In the genomic region with DNA sequence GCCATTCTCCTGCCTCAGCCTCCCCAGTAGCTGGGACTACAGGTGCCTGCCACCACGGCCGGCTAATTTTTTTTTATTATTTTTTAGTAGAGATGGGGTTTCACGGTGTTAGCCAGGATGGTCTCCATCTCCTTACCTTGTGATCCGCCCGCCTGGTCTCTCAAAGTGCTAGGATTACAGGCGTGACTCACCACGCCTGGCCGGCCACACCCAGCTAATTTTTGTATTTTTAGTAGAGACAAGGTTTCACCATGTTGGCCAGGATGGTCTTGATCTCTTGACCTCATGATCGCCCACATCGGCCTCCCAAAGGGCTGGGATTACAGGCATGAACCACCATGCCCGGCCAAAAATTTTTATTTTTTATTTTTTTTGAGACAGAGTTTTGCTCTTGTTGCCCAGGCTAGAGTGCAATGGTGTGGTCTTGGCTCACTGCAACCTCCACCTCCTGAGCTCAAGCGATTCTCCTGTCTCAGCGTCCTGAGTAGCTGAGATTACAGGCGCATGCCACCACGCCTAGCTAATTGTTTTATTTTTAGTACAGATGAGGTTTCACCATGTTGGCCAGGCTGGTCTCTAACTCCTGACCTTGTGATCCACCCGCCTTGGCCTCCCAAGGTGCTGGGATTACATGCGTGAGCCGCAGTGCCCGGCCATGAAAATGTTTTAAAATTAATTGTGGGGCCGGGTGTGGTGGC, we compare ENCODE assay signal across 6 cellular contexts. TPM values are rescaled to one million over a fixed set of nuclear protein-coding genes. Genes with fewer than 3 reads are reported as not detected.
A peak's percentile ranks its signal among the peaks of the same experiment; 100 is the strongest.
DNase-seq lines count a peak whose midpoint lies in the region; ATAC-seq and TF ChIP-seq lines count a peak whose summit lies in the region.
"Not testable (repeated sequence)": the region's sequence is repeated elsewhere in the genome, so short reads cannot be mapped to it uniquely, and the experiment has no call there.

No MANE protein-coding gene starts in this region.

- not testable (repeated sequence) for H3K9me3 ChIP-seq in HCT116 (ENCODE audit: control insufficient read depth in 1 of 2, insufficient read depth in 1 of 2, low read depth in 1 of 2, low read length in 2 of 2); WERI-Rb-1 (ENCODE audit: severe bottlenecking); cardiac muscle cell (ENCODE audit: low read depth); right atrium auricular region; psoas muscle

- H3K4me3 ChIP-seq in HCT116 (replicated peaks in 1 of 2; ENCODE audit: low read depth in 1 of 2, low read length in 2 of 2) = peak overlapping the region in 1 of 2 experiments; percentile 25; a peak in 2 of 4 replicates
- not testable (repeated sequence) for H3K4me3 ChIP-seq in WERI-Rb-1 (ENCODE audit: low read depth, low read length); cardiac muscle cell; right atrium auricular region; psoas muscle

- H3K9me2 ChIP-seq in HCT116 (ENCODE audit: insufficient read depth) = not testable (repeated sequence)

- RAD21 ChIA-PET in HCT116 (lab: Charles Lee; ENCODE audit: low non-redundant PET in 1 of 2, low total read pairs in 2 of 2, uncharacterized antibody in 2 of 2, unreplicated experiment in 2 of 2) = not testable (repeated sequence)

- H2AFZ ChIP-seq in HCT116 (ENCODE audit: low read depth, low read length, poor library complexity, severe bottlenecking) = not testable (repeated sequence)

- not testable (repeated sequence) for H3K27me3 ChIP-seq in HCT116 (ENCODE audit: insufficient read depth, low read length); WERI-Rb-1 (ENCODE audit: insufficient read depth, low read depth, severe bottlenecking); cardiac muscle cell; right atrium auricular region; psoas muscle (ENCODE audit: insufficient read depth in 3 of 3, low read length in 2 of 3)

- not testable (repeated sequence) for H3K36me3 ChIP-seq in HCT116 (ENCODE audit: control insufficient read depth in 1 of 2, insufficient read depth in 2 of 2, low read length in 2 of 2); right atrium auricular region
- H3K36me3 ChIP-seq in WERI-Rb-1 = peaks cover 85% of the 10 kb centered on the region
- H3K36me3 ChIP-seq in cardiac muscle cell = peaks cover 29% of the 10 kb centered on the region
- peaks cover 0 to 20% of the 10 kb centered on the region in 2 donors for H3K36me3 ChIP-seq in psoas muscle (ENCODE audit: insufficient read depth in 1 of 2, low read depth in 1 of 2)

- 34 to 51% (median 38%) methylated on average over 20 of the region's 20 CpGs for WGBS in psoas muscle, 3 donors

- H3K79me2 ChIP-seq in HCT116 (ENCODE audit: insufficient read depth, low read length) = not testable (repeated sequence)

- POLR2A ChIA-PET in HCT116 (lab: Charles Lee) = interaction anchor here (0.6 kb wide), 1 partner anchor 384 kb away, joined by 3 read pairs; no protein-coding TSS in a partner anchor

- TF ChIP-seq POLR2A in HCT116 (IDR thresholded peaks at IDR 0.05; ENCODE audit: borderline replicate concordance, extremely low read depth, insufficient read depth, insufficient read length) = not testable (repeated sequence)

- peak; percentile 40 for ATAC-seq in HCT116
- peak; percentile 17 to 27 for ATAC-seq in left cardiac atrium
- peak; percentile 72 to 82 (median 80) for ATAC-seq in psoas muscle

- peak overlapping the region; percentile 23; the same call in 1 of the 2 replicates for H3K9ac ChIP-seq in HCT116 (ENCODE audit: low read length)

- TF ChIP-seq RAD21 in HCT116 (IDR thresholded peaks at IDR 0.05; ENCODE audit: low read depth) = not testable (repeated sequence)

- not testable (repeated sequence) for BruUV-seq in HCT116 (replicated peaks; lab: Mats Ljungman, UMichigan)

- not testable (repeated sequence) for TF ChIP-seq CTCF in HCT116 (IDR thresholded peaks at IDR 0.05 in 2 of 3, conservative IDR thresholded peaks at IDR 0.05 in 1 of 3; ENCODE audit: borderline replicate concordance in 1 of 3, insufficient read depth in 1 of 3, low read depth in 2 of 3, low read length in 2 of 3); WERI-Rb-1 (IDR thresholded peaks at IDR 0.05; ENCODE audit: low read depth, low read length); cardiac muscle cell (IDR thresholded peaks at IDR 0.05; ENCODE audit: low read depth, low read length); right atrium auricular region (IDR thresholded peaks at IDR 0.05); psoas muscle (IDR thresholded peaks at IDR 0.05)

- DNase-seq in HCT116 (ENCODE audit: low read depth, low spot score); cardiac muscle cell (ENCODE audit: low read depth in 1 of 2, low spot score in 1 of 2); left cardiac atrium; right atrium auricular region (ENCODE audit: low spot score): not testable (repeated sequence)
- peak; percentile 63 for DNase-seq in WERI-Rb-1
- peak; percentile 42 to 82 for DNase-seq in psoas muscle

- H3K27ac ChIP-seq in HCT116 (ENCODE audit: low read depth, low read length) = peak overlapping the region; percentile 78
- peak overlapping the region; percentile 78 for H3K27ac ChIP-seq in WERI-Rb-1
- H3K27ac ChIP-seq in cardiac muscle cell = peak overlapping the region; percentile 71
- peak overlapping the region; percentile 57 to 79 for H3K27ac ChIP-seq in right atrium auricular region
- peak overlapping the region; percentile 93 for H3K27ac ChIP-seq in psoas muscle

- H4K20me1 ChIP-seq in HCT116 (ENCODE audit: insufficient read depth) = not testable (repeated sequence)

- intact Hi-C loops in HCT116 (cut with micrococcal nuclease); psoas muscle (cut with DNase I): not testable (repeated sequence)
- intact Hi-C loops in left cardiac atrium (cut with DNase I) = loop anchor here in 1 of 2 donors (10.0 kb wide), 1 partner anchor 48 kb away; a partner anchor contains a TSS

- peak overlapping the region; percentile 64 for H3K4me2 ChIP-seq in HCT116 (ENCODE audit: low read length)

- H3K4me1 ChIP-seq in HCT116 (ENCODE audit: control insufficient read depth in 1 of 2, insufficient read depth in 2 of 2, low read length in 2 of 2) (peaks cover 20 to 45% of the 10 kb centered on the region in 2 experiments), psoas muscle (peaks cover 22% of the 10 kb centered on the region)
- not testable (repeated sequence) for H3K4me1 ChIP-seq in cardiac muscle cell (ENCODE audit: low read depth); right atrium auricular region

- CTCF ChIA-PET in HCT116 (lab: Charles Lee) = not testable (repeated sequence)

RNA-seq across cellular contexts. Expression of a gene that starts 39.7 kb away (rescaled TPM):
- total RNA-seq in HCT116 (2021; ENCODE audit: unreplicated experiment) (43.4 TPM), cardiac muscle cell (67.5 and 69.8 TPM in 2 replicates), left cardiac atrium (10 to 100 TPM; 22.9 to 26.2 TPM), right atrium auricular region (10 to 100 TPM; 23.3 to 24.9 TPM), psoas muscle (10 to 100 TPM; 42.1 to 78.6 (median 54.2) TPM)
- 19.5 and 22.5 TPM in 2 replicates for polyA plus RNA-seq in HCT116 (2012)
- polyA plus RNA-seq in cardiac muscle cell (54.3 and 63.6 TPM in 2 replicates), psoas muscle (10 to 100 TPM; 36.4 to 73.0 (median 50.1) TPM)

RNA-seq across cellular contexts. Expression of a gene that starts 52.5 kb away (rescaled TPM):
- total RNA-seq in HCT116 (2021; ENCODE audit: unreplicated experiment) = 9.5 TPM
- polyA plus RNA-seq in HCT116 (2012) = 4.0 and 6.3 TPM in 2 replicates
- total RNA-seq in cardiac muscle cell = 87.3 and 115 TPM in 2 replicates
- 46.1 and 50.9 TPM in 2 replicates for polyA plus RNA-seq in cardiac muscle cell
- 10 to 100 TPM; 21.1 to 23.5 TPM for total RNA-seq in left cardiac atrium
- 10 to 100 TPM; 13.5 to 16.9 TPM for total RNA-seq in right atrium auricular region
- 10 to 100 TPM; 16.8 to 33.0 (median 22.6) TPM for total RNA-seq in psoas muscle
- polyA plus RNA-seq in psoas muscle = 10 to 100 TPM in 1 of 3 donors, 1 to 10 TPM in 2; 7.0 to 19.8 (median 8.9) TPM

Comparison
In these comparisons a context has a peak if more than half of its experiments do, and no peak if none do; other contexts are left out.
1. ATAC-seq: peak in every context shown above with its lines; median percentile 80 in psoas muscle; 40 in HCT116; 22 in left cardiac atrium.